In genomic region chr11:64186205-64187165, GRCh38 we compare ENCODE assay signal across 1 cellular context.
A peak's percentile ranks its signal among the peaks of the same experiment; 100 is the strongest.
TF ChIP-seq lines count a peak whose summit lies in the region.

No MANE protein-coding gene starts in this region.

TF ChIP-seq in K562, 482 proteins besides CTCF, POLR2A, EP300 and RAD21 (continued from another document and continues in another):
- TF ChIP-seq, protein P1, sequence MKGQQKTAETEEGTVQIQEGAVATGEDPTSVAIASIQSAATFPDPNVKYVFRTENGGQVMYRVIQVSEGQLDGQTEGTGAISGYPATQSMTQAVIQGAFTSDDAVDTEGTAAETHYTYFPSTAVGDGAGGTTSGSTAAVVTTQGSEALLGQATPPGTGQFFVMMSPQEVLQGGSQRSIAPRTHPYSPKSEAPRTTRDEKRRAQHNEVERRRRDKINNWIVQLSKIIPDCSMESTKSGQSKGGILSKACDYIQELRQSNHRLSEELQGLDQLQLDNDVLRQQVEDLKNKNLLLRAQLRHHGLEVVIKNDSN (CRISPR knock-in tag; IDR thresholded peaks at IDR 0.05): no peak
- TF ChIP-seq SMARCC2 (IDR thresholded peaks at IDR 0.05; ENCODE audit: low read depth) (no peak), BRD4 (IDR thresholded peaks at IDR 0.05) (no peak), ZNF277 (CRISPR knock-in tag; IDR thresholded peaks at IDR 0.05; ENCODE audit: borderline replicate concordance) (no peak), ZNF263 (CRISPR knock-in tag; IDR thresholded peaks at IDR 0.05; ENCODE audit: borderline replicate concordance) (no peak; the same call in 1 of the 2 replicates), ZC3H8 (IDR thresholded peaks at IDR 0.05) (no peak), PTTG1 (tag; IDR thresholded peaks at IDR 0.05; ENCODE audit: low read depth) (no peak), TRIM24 (IDR thresholded peaks at IDR 0.05) (no peak), ZNF707 (CRISPR knock-in tag; conservative IDR thresholded peaks at IDR 0.05) (no peak), RBBP5 (IDR thresholded peaks at IDR 0.05; ENCODE audit: borderline replicate concordance, insufficient read depth, low read length, poor library complexity, severe bottlenecking) (peak; percentile 5), BRF2 (IDR thresholded peaks at IDR 0.05; ENCODE audit: borderline replicate concordance, insufficient read depth, insufficient read length) (no peak), ZBED1 (IDR thresholded peaks at IDR 0.05) (no peak), ZNF436 (CRISPR knock-in tag; IDR thresholded peaks at IDR 0.05) (no peak), KHSRP (IDR thresholded peaks at IDR 0.05) (no peak), ZBTB43 (CRISPR knock-in tag; IDR thresholded peaks at IDR 0.05) (no peak), CBFB (CRISPR knock-in tag; IDR thresholded peaks at IDR 0.05) (no peak), ZNF449 (CRISPR knock-in tag; IDR thresholded peaks at IDR 0.05) (no peak), CBX5 (IDR thresholded peaks at IDR 0.05; ENCODE audit: borderline replicate concordance, low read depth) (no peak), ZNF584 (CRISPR knock-in tag; IDR thresholded peaks at IDR 0.05; ENCODE audit: low read depth) (no peak), NR2C2 (CRISPR knock-in tag; IDR thresholded peaks at IDR 0.05) (no peak), NR2C2 (tag; IDR thresholded peaks at IDR 0.05) (0 out of 2 replicates have a peak, but pooled peaks have one; percentile 5), HSF4 (CRISPR knock-in tag; IDR thresholded peaks at IDR 0.05; ENCODE audit: borderline replicate concordance) (no peak), USF2 (CRISPR knock-in tag; IDR thresholded peaks at IDR 0.05) (no peak), NRF1 (conservative IDR thresholded peaks at IDR 0.05 in 1 of 2, IDR thresholded peaks at IDR 0.05 in 1 of 2) (peak in 1 of 2 experiments; percentile 2; a peak in 3 of 4 replicates), C11orf30 (IDR thresholded peaks at IDR 0.05; ENCODE audit: low read depth) (no peak), ETV5 (CRISPR knock-in tag; IDR thresholded peaks at IDR 0.05; ENCODE audit: low read depth) (0 out of 2 replicates have a peak, but pooled peaks have one; percentile 27), FOXP1 (CRISPR knock-in tag; IDR thresholded peaks at IDR 0.05) (no peak), HDAC3 (IDR thresholded peaks at IDR 0.05; ENCODE audit: borderline replicate concordance, partially characterized antibody) (no peak), VEZF1 (CRISPR knock-in tag; IDR thresholded peaks at IDR 0.05) (peak; percentile 32), ZNF668 (CRISPR knock-in tag; IDR thresholded peaks at IDR 0.05) (no peak), BACH1 (tag; IDR thresholded peaks at IDR 0.05) (no peak), BRF1 (IDR thresholded peaks at IDR 0.05; ENCODE audit: borderline replicate concordance, extremely low read depth, insufficient read length) (no peak), NCOA2 (IDR thresholded peaks at IDR 0.05; ENCODE audit: partially characterized antibody in 2 of 2) (no peak), NR3C1 (CRISPR knock-in tag; IDR thresholded peaks at IDR 0.05) (no peak), TCF15 (CRISPR knock-in tag; IDR thresholded peaks at IDR 0.05) (no peak), POLR2G (IDR thresholded peaks at IDR 0.05; ENCODE audit: low read depth, low read length) (no peak), ZNF75A (CRISPR knock-in tag; IDR thresholded peaks at IDR 0.05) (no peak), ZNF311 (CRISPR knock-in tag; IDR thresholded peaks at IDR 0.05) (no peak), PRPF4 (IDR thresholded peaks at IDR 0.05; ENCODE audit: insufficient read depth, low read depth, low read length, poor library complexity, severe bottlenecking) (no peak), ZNF239 (CRISPR knock-in tag; IDR thresholded peaks at IDR 0.05) (no peak), SIN3A (IDR thresholded peaks at IDR 0.05; ENCODE audit: borderline replicate concordance in 2 of 2, control insufficient read depth in 1 of 2, low read depth in 2 of 2, low read length in 2 of 2) (peak in 1 of 2 experiments; percentile 82; a peak in 1 of 4 replicates), SP2 (IDR thresholded peaks at IDR 0.05; ENCODE audit: extremely low read depth, low read depth, low read length, poor library complexity, severe bottlenecking) (no peak), CHD1 (IDR thresholded peaks at IDR 0.05; ENCODE audit: low read length) (no peak), ZNF224 (CRISPR knock-in tag; IDR thresholded peaks at IDR 0.05) (no peak)
- TF ChIP-seq, protein P2, sequence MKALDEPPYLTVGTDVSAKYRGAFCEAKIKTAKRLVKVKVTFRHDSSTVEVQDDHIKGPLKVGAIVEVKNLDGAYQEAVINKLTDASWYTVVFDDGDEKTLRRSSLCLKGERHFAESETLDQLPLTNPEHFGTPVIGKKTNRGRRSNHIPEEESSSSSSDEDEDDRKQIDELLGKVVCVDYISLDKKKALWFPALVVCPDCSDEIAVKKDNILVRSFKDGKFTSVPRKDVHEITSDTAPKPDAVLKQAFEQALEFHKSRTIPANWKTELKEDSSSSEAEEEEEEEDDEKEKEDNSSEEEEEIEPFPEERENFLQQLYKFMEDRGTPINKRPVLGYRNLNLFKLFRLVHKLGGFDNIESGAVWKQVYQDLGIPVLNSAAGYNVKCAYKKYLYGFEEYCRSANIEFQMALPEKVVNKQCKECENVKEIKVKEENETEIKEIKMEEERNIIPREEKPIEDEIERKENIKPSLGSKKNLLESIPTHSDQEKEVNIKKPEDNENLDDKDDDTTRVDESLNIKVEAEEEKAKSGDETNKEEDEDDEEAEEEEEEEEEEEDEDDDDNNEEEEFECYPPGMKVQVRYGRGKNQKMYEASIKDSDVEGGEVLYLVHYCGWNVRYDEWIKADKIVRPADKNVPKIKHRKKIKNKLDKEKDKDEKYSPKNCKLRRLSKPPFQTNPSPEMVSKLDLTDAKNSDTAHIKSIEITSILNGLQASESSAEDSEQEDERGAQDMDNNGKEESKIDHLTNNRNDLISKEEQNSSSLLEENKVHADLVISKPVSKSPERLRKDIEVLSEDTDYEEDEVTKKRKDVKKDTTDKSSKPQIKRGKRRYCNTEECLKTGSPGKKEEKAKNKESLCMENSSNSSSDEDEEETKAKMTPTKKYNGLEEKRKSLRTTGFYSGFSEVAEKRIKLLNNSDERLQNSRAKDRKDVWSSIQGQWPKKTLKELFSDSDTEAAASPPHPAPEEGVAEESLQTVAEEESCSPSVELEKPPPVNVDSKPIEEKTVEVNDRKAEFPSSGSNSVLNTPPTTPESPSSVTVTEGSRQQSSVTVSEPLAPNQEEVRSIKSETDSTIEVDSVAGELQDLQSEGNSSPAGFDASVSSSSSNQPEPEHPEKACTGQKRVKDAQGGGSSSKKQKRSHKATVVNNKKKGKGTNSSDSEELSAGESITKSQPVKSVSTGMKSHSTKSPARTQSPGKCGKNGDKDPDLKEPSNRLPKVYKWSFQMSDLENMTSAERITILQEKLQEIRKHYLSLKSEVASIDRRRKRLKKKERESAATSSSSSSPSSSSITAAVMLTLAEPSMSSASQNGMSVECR (CRISPR knock-in tag; IDR thresholded peaks at IDR 0.05): no peak
- TF ChIP-seq, protein P3, sequence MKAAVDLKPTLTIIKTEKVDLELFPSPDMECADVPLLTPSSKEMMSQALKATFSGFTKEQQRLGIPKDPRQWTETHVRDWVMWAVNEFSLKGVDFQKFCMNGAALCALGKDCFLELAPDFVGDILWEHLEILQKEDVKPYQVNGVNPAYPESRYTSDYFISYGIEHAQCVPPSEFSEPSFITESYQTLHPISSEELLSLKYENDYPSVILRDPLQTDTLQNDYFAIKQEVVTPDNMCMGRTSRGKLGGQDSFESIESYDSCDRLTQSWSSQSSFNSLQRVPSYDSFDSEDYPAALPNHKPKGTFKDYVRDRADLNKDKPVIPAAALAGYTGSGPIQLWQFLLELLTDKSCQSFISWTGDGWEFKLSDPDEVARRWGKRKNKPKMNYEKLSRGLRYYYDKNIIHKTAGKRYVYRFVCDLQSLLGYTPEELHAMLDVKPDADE (conservative IDR thresholded peaks at IDR 0.05; ENCODE audit: control insufficient read depth, low read depth, low read length): peak; percentile 41; the same call in 1 of the 2 replicates
- TF ChIP-seq, protein P4, sequence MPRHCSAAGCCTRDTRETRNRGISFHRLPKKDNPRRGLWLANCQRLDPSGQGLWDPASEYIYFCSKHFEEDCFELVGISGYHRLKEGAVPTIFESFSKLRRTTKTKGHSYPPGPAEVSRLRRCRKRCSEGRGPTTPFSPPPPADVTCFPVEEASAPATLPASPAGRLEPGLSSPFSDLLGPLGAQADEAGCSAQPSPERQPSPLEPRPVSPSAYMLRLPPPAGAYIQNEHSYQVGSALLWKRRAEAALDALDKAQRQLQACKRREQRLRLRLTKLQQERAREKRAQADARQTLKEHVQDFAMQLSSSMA (CRISPR knock-in tag; IDR thresholded peaks at IDR 0.05): no peak
- TF ChIP-seq, protein P5, sequence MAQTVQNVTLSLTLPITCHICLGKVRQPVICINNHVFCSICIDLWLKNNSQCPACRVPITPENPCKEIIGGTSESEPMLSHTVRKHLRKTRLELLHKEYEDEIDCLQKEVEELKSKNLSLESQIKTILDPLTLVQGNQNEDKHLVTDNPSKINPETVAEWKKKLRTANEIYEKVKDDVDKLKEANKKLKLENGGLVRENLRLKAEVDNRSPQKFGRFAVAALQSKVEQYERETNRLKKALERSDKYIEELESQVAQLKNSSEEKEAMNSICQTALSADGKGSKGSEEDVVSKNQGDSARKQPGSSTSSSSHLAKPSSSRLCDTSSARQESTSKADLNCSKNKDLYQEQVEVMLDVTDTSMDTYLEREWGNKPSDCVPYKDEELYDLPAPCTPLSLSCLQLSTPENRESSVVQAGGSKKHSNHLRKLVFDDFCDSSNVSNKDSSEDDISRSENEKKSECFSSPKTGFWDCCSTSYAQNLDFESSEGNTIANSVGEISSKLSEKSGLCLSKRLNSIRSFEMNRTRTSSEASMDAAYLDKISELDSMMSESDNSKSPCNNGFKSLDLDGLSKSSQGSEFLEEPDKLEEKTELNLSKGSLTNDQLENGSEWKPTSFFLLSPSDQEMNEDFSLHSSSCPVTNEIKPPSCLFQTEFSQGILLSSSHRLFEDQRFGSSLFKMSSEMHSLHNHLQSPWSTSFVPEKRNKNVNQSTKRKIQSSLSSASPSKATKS (CRISPR knock-in tag; IDR thresholded peaks at IDR 0.05): no peak
- TF ChIP-seq, protein P6, sequence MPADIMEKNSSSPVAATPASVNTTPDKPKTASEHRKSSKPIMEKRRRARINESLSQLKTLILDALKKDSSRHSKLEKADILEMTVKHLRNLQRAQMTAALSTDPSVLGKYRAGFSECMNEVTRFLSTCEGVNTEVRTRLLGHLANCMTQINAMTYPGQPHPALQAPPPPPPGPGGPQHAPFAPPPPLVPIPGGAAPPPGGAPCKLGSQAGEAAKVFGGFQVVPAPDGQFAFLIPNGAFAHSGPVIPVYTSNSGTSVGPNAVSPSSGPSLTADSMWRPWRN (IDR thresholded peaks at IDR 0.05; ENCODE audit: low read depth): no peak
